In genomic region chr5:178202541-178202940, GRCh38 we compare ENCODE assay signal across 1 cellular context.
TF ChIP-seq lines count a peak whose summit lies in the region.

No MANE protein-coding gene starts in this region.

TF ChIP-seq in HCT116, 20 proteins besides CTCF, POLR2A, EP300 and RAD21 (continued from another document):
- TF ChIP-seq JUND (IDR thresholded peaks at IDR 0.05): no peak
